26 cellular contexts compared by ENCODE assay signal in genomic region chr18:41326311-41326710, GRCh38.
DNase-seq lines count a peak whose midpoint lies in the region; ATAC-seq and TF ChIP-seq lines count a peak whose summit lies in the region.
"Had no signal": no experiment of that assay in that cellular context is flagged by ENCODE, and none has a peak within 500 bp of the region (broad histone marks: within the 10 kb centered on the region; RNA-seq: fewer than 3 reads in every experiment).

No MANE protein-coding gene starts in this region.

- H3K9me3 ChIP-seq in breast epithelium: no peaks in the 10 kb centered on the region
- H3K9me3 ChIP-seq: adrenal gland, right atrium auricular region, uterus had no signal

- TF ChIP-seq CTCF in MCF 10A (IDR thresholded peaks at IDR 0.05; ENCODE audit: unreplicated experiment) (no peak), breast epithelium (IDR thresholded peaks at IDR 0.05) (no peak), astrocyte of the cerebellum (IDR thresholded peaks at IDR 0.05; ENCODE audit: low read depth, low read length, missing control alignments) (no peak), foreskin fibroblast (IDR thresholded peaks at IDR 0.05; ENCODE audit: low read depth, low read length) (no peak)

- no TSS peak for BruUV-seq in MCF 10A (replicated peaks; lab: Mats Ljungman, UMichigan)

- H3K27me3 Mint-ChIP-seq in MCF 10A (ENCODE audit: insufficient read depth, unreplicated experiment): no peaks in the 10 kb centered on the region
- H3K27me3 Mint-ChIP-seq in stimulated activated naive B cell treated with anti-CD40 and anti-IgM and Interleukin-4, amounts not matched to agents 10 μg/mL and 1 μg/mL and 100 μg/mL, for 72 hours: no peaks in the 10 kb centered on the region
- H3K27me3 Mint-ChIP-seq: memory B cell, naive B cell had no signal

- no peaks in the 10 kb centered on the region for H3K36me3 ChIP-seq in breast epithelium
- H3K36me3 ChIP-seq: adrenal gland, BLaER1, right atrium auricular region, uterus, WERI-Rb-1 had no signal

- H3K27ac Mint-ChIP-seq in MCF 10A (ENCODE audit: low read depth, unreplicated experiment): peak overlapping the region; percentile 67
- H3K27ac Mint-ChIP-seq in stimulated activated naive B cell treated with anti-CD40 and anti-IgM and Interleukin-4, amounts not matched to agents 10 μg/mL and 1 μg/mL and 100 μg/mL, for 72 hours: no peak overlapping the region
- H3K27ac Mint-ChIP-seq: memory B cell, naive B cell had no signal

- H3K36me3 Mint-ChIP-seq in MCF 10A (ENCODE audit: insufficient read depth, unreplicated experiment): no peaks in the 10 kb centered on the region
- no peaks in the 10 kb centered on the region for H3K36me3 Mint-ChIP-seq in stimulated activated naive B cell treated with anti-CD40 and anti-IgM and Interleukin-4, amounts not matched to agents 10 μg/mL and 1 μg/mL and 100 μg/mL, for 72 hours
- H3K36me3 Mint-ChIP-seq: memory B cell, naive B cell had no signal

- no peaks in the 10 kb centered on the region for H3K9me3 Mint-ChIP-seq in MCF 10A (ENCODE audit: unreplicated experiment)
- peaks cover 0 to 6% of the 10 kb centered on the region in 2 donors for H3K9me3 Mint-ChIP-seq in stimulated activated naive B cell treated with anti-CD40 and anti-IgM and Interleukin-4, amounts not matched to agents 10 μg/mL and 1 μg/mL and 100 μg/mL, for 72 hours

- peaks cover 31% of the 10 kb centered on the region for H3K4me1 Mint-ChIP-seq in MCF 10A (ENCODE audit: insufficient read depth, unreplicated experiment)
- H3K4me1 Mint-ChIP-seq in stimulated activated naive B cell treated with anti-CD40 and anti-IgM and Interleukin-4, amounts not matched to agents 10 μg/mL and 1 μg/mL and 100 μg/mL, for 72 hours: no peaks in the 10 kb centered on the region
- H3K4me1 Mint-ChIP-seq: memory B cell, naive B cell had no signal

- no peak for TF ChIP-seq POLR2A in breast epithelium (IDR thresholded peaks at IDR 0.05)

- POLR2A ChIA-PET in MCF 10A (lab: Yijun Ruan, JAX): no interaction called here

- in situ Hi-C loops in astrocyte of the cerebellum (cut with HindIII; ENCODE audit: low sequenced_read_pairs): no loop called here

- H3K27ac ChIP-seq in breast epithelium: no peak overlapping the region
- H3K27ac ChIP-seq: adrenal gland, BLaER1, hepatocyte, PC-9, right atrium auricular region, uterus, WERI-Rb-1 had no signal

- CTCF ChIA-PET in MCF 10A (lab: Yijun Ruan, JAX): no interaction called here

- DNase-seq in MCF 10A (ENCODE audit: unreplicated experiment) (peak; percentile 51), breast epithelium (ENCODE audit: low spot score in 2 of 2) (no peak), astrocyte of the cerebellum (ENCODE audit: low read depth) (peak; percentile 97), foreskin fibroblast (peak; percentile 24 to 37), D341Med (ENCODE audit: low spot score) (no peak)
- DNase-seq in activated CD4-positive, CD25-positive, alpha-beta regulatory T cell treated with anti-CD3 and anti-CD28 coated beads, Interleukin-2, amount 50 U/mL, for 72 hours: no peak
- DNase-seq in stimulated activated naive B cell treated with anti-CD40 and anti-IgM and Interleukin-4, amounts not matched to agents 10 μg/mL and 1 μg/mL and 100 μg/mL, for 72 hours: no peak
- DNase-seq in activated naive CD4-positive, alpha-beta T cell treated with anti-CD3 and anti-CD28 coated beads, Interleukin-2, amount 50 U/mL, for 16 hours: no peak
- DNase-seq: activated CD4-positive, alpha-beta T cell treated with anti-CD3 and anti-CD28 coated beads, Interleukin-2, amount 50 U/mL, for 4 hours; activated effector memory CD4-positive, alpha-beta T cell treated with Interleukin-2 at 50 U/mL for 16 hours; adrenal gland; effector memory CD4-positive, alpha-beta T cell; GF-D8; GOT3; naive B cell; NCI-H446; PC-9; stimulated activated CD8-positive, alpha-beta memory T cell treated with anti-CD3 and anti-CD28 coated beads, Interleukin-4, amount 100 ng/mL, for 48 hours; T-helper 2 cell; uterus; WERI-Rb-1 had no signal

- H3K27me3 ChIP-seq in breast epithelium: no peaks in the 10 kb centered on the region
- H3K27me3 ChIP-seq: adrenal gland, BLaER1, hepatocyte, right atrium auricular region, uterus had no signal

- ATAC-seq in stimulated activated naive B cell treated with anti-CD40 and anti-IgM and Interleukin-4, amounts not matched to agents 10 μg/mL and 1 μg/mL and 100 μg/mL, for 72 hours (replicated peaks): no peak
- ATAC-seq: K562 had no signal

- no peak overlapping the region for H3K4me3 Mint-ChIP-seq in MCF 10A (ENCODE audit: unreplicated experiment)
- no peak overlapping the region for H3K4me3 Mint-ChIP-seq in stimulated activated naive B cell treated with anti-CD40 and anti-IgM and Interleukin-4, amounts not matched to agents 10 μg/mL and 1 μg/mL and 100 μg/mL, for 72 hours
- H3K4me3 Mint-ChIP-seq: memory B cell, naive B cell had no signal

- intact Hi-C loops in MCF 10A (cut with micrococcal nuclease) (no loop called here), breast epithelium (cut with DNase I; ENCODE audit: low total_unique reads) (no loop called here)

- H3K4me3 ChIP-seq in breast epithelium (no peak overlapping the region), astrocyte of the cerebellum (ENCODE audit: low read depth, low read length) (no peak overlapping the region), foreskin fibroblast (ENCODE audit: low read depth in 1 of 2, low read length in 2 of 2) (no peak overlapping the region)
- H3K4me3 ChIP-seq: adrenal gland, BLaER1, hepatocyte, K562, PC-9, right atrium auricular region, uterus had no signal

- no peaks in the 10 kb centered on the region for H3K4me1 ChIP-seq in breast epithelium
- H3K4me1 ChIP-seq: adrenal gland, right atrium auricular region, uterus had no signal

Comparison
In these comparisons a context has a peak if more than half of its experiments do, and no peak if none do; other contexts are left out.
1. DNase-seq: peak in MCF 10A (single experiment), astrocyte of the cerebellum (single experiment) and foreskin fibroblast (2 of 2); none in breast epithelium (0 of 2), D341Med (single experiment), activated CD4-positive, CD25-positive, alpha-beta regulatory T cell treated with anti-CD3 and anti-CD28 coated beads, Interleukin-2, amount 50 U/mL, for 72 hours (single experiment), stimulated activated naive B cell treated with anti-CD40 and anti-IgM and Interleukin-4, amounts not matched to agents 10 μg/mL and 1 μg/mL and 100 μg/mL, for 72 hours (single experiment) and activated naive CD4-positive, alpha-beta T cell treated with anti-CD3 and anti-CD28 coated beads, Interleukin-2, amount 50 U/mL, for 16 hours (single experiment).